9 cellular contexts compared by ENCODE assay signal in genomic region chr6:25056130-25056529, GRCh38.
DNase-seq lines count a peak whose midpoint lies in the region; ATAC-seq, FAIRE-seq and TF ChIP-seq lines count a peak whose summit lies in the region.
"Had no signal": no experiment of that assay in that cellular context is flagged by ENCODE, and none has a peak within 500 bp of the region (broad histone marks: within the 10 kb centered on the region; RNA-seq: fewer than 3 reads in every experiment).

No MANE protein-coding gene starts in this region.

- DNase-seq in GM12865 (ENCODE audit: low read depth) (peak; percentile 85), Kasumi-1 (lab: John Stamatoyannopoulos, UW) (peak; percentile 96 to 97), hypothalamus (lab: John Stamatoyannopoulos, UW) (no peak), RCC 7860 (ENCODE audit: low spot score) (no peak)
- peak; percentile 68 to 74 for DNase-seq in activated T-cell treated with anti-CD3 and anti-CD28 coated beads, Interleukin-2, amount 50 U/mL, for 72 hours

- no peaks in the 10 kb centered on the region for H3K27me3 Mint-ChIP-seq in activated T-cell treated with anti-CD3 and anti-CD28 coated beads, Interleukin-2, amount 50 U/mL, for 72 hours (ENCODE audit: low read depth)
- H3K27me3 Mint-ChIP-seq in stimulated activated naive CD8-positive, alpha-beta T cell treated with anti-CD3 and anti-CD28 coated beads, Interleukin-15, Interleukin-2, amounts not matched to agents 100 ng/mL and 50 ng/mL, for 24 hours, result no peaks in the 10 kb centered on the region
- H3K27me3 Mint-ChIP-seq: brain had no signal

- TF ChIP-seq CTCF in GM12865 (IDR thresholded peaks at IDR 0.05; ENCODE audit: insufficient read depth, low read depth, low read length, missing control alignments), result no peak

- H3K4me3 ChIP-seq in GM12865 (ENCODE audit: low read depth, low read length), result no peak overlapping the region

- FAIRE-seq in RCC 7860 (lab: Jason Lieb, UNC), result no peak

- H3K4me1 Mint-ChIP-seq in activated T-cell treated with anti-CD3 and anti-CD28 coated beads, Interleukin-2, amount 50 U/mL, for 72 hours (ENCODE audit: low read depth), result peaks cover 74% of the 10 kb centered on the region
- H3K4me1 Mint-ChIP-seq in stimulated activated naive CD8-positive, alpha-beta T cell treated with anti-CD3 and anti-CD28 coated beads, Interleukin-15, Interleukin-2, amounts not matched to agents 100 ng/mL and 50 ng/mL, for 24 hours (ENCODE audit: low read depth), result peaks cover 70% of the 10 kb centered on the region

- H3K4me3 Mint-ChIP-seq in activated T-cell treated with anti-CD3 and anti-CD28 coated beads, Interleukin-2, amount 50 U/mL, for 72 hours, result peak overlapping the region; percentile 73
- H3K4me3 Mint-ChIP-seq in stimulated activated naive CD8-positive, alpha-beta T cell treated with anti-CD3 and anti-CD28 coated beads, Interleukin-15, Interleukin-2, amounts not matched to agents 100 ng/mL and 50 ng/mL, for 24 hours, result peak overlapping the region; percentile 55
- H3K4me3 Mint-ChIP-seq: brain had no signal

- H3K27ac Mint-ChIP-seq in activated T-cell treated with anti-CD3 and anti-CD28 coated beads, Interleukin-2, amount 50 U/mL, for 72 hours, result peak overlapping the region; percentile 75
- peak overlapping the region; percentile 85 for H3K27ac Mint-ChIP-seq in stimulated activated naive CD8-positive, alpha-beta T cell treated with anti-CD3 and anti-CD28 coated beads, Interleukin-15, Interleukin-2, amounts not matched to agents 100 ng/mL and 50 ng/mL, for 24 hours
- H3K27ac Mint-ChIP-seq: brain had no signal

- ATAC-seq in GM21619 (IDR thresholded peaks at IDR 0.05; ENCODE audit: unreplicated experiment), result peak; percentile 56
- peak; percentile 95 to 97 for ATAC-seq in activated T-cell treated with anti-CD3 and anti-CD28 coated beads, Interleukin-2, amount 50 U/mL, for 72 hours (replicated peaks in 1 of 2)
- ATAC-seq in HG02970 (IDR thresholded peaks at IDR 0.05; ENCODE audit: low FRiP score, unreplicated experiment), result no peak

- peaks cover 1 to 2% of the 10 kb centered on the region in 2 donors for H3K9me3 Mint-ChIP-seq in activated T-cell treated with anti-CD3 and anti-CD28 coated beads, Interleukin-2, amount 50 U/mL, for 72 hours
- no peaks in the 10 kb centered on the region for H3K9me3 Mint-ChIP-seq in stimulated activated naive CD8-positive, alpha-beta T cell treated with anti-CD3 and anti-CD28 coated beads, Interleukin-15, Interleukin-2, amounts not matched to agents 100 ng/mL and 50 ng/mL, for 24 hours

- peaks cover 0 to 3% of the 10 kb centered on the region in 2 donors for H3K36me3 Mint-ChIP-seq in activated T-cell treated with anti-CD3 and anti-CD28 coated beads, Interleukin-2, amount 50 U/mL, for 72 hours (ENCODE audit: insufficient read depth in 2 of 2)
- no peaks in the 10 kb centered on the region for H3K36me3 Mint-ChIP-seq in stimulated activated naive CD8-positive, alpha-beta T cell treated with anti-CD3 and anti-CD28 coated beads, Interleukin-15, Interleukin-2, amounts not matched to agents 100 ng/mL and 50 ng/mL, for 24 hours (ENCODE audit: low read depth)
- H3K36me3 Mint-ChIP-seq: brain had no signal

Comparison
In these comparisons a context has a peak if more than half of its experiments do, and no peak if none do; other contexts are left out.
1. DNase-seq: peak in GM12865 (single experiment), Kasumi-1 (2 of 2) and activated T-cell treated with anti-CD3 and anti-CD28 coated beads, Interleukin-2, amount 50 U/mL, for 72 hours (2 of 2); none in hypothalamus (0 of 51) and RCC 7860 (single experiment).